ENCODE assay signal across 24 cellular contexts in the genomic region with DNA sequence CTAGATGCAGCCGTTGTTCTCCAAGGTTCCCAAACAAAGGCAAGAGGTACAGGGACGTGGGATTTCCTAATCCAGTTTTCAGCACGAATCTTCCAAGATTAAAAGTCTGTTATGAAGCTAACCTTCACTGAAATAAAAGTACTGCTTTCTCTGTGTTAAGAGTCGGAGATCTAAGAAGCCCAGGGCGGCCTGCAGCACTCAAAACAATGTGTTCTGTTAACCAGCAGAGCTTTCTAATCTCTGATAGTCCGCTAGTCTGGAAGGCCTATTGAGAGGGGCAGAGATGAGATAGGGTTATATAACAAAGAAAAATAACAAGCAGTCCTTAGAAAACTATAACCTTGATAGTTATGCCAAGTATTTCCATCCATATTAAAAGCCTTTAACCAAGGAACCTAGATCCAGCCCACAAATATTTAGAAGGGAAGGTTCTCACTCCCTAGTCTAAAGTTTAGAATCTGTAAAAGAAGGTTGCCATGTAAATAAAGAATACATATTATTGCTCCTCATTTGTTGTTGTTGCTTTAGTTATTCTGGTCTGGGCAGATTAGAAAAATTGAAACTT.
DNase-seq lines count a peak whose midpoint lies in the region; ATAC-seq and TF ChIP-seq lines count a peak whose summit lies in the region.
"Had no signal": no experiment of that assay in that cellular context is flagged by ENCODE, and none has a peak within 500 bp of the region (broad histone marks: within the 10 kb centered on the region; RNA-seq: fewer than 3 reads in every experiment).

No MANE protein-coding gene starts in this region.

- 100% methylated on average over 1 of the region's 6 CpGs; no CpG with 5 or more reads in 1 of the 2 experiments for WGBS in IMR-90 (ENCODE audit: extremely low coverage in 2 of 2, insufficient read length in 1 of 2), 2 experiments
- WGBS in mammary epithelial cell (ENCODE audit: low coverage, missing lambda C conversion rate): 25% methylated on average over 6 of the region's 6 CpGs
- WGBS in suprapubic skin: 68% methylated on average over 6 of the region's 6 CpGs

- H3K18ac ChIP-seq in IMR-90 (ENCODE audit: low read depth, low read length): no peak overlapping the region

- CTCF ChIA-PET in IMR-90 (lab: Yijun Ruan, JAX) (interaction anchor here (1.0 kb wide), 1 partner anchor 63 kb away, joined by 3 read pairs; no protein-coding TSS in a partner anchor), mammary epithelial cell (lab: Charles Lee; ENCODE audit: low non-redundant PET) (no interaction called here)

- H2AK5ac ChIP-seq in IMR-90 (ENCODE audit: low read depth, low read length): no peak overlapping the region

- POLR2A ChIA-PET in IMR-90 (lab: Charles Lee; ENCODE audit: unreplicated experiment): interaction anchor here (0.6 kb wide), 1 partner anchor 208 kb away, joined by 4 read pairs; no protein-coding TSS in a partner anchor

- no peak overlapping the region for H2AK9ac ChIP-seq in IMR-90 (replicated peaks; ENCODE audit: low read depth, low read length, poor library complexity)

- 0 out of 2 replicates have a peak, but pooled peaks cover 2% of the 10 kb centered on the region for H3K4me1 ChIP-seq in IMR-90 (ENCODE audit: control insufficient read depth, insufficient read depth, low read length)
- H3K4me1 ChIP-seq in mammary epithelial cell (ENCODE audit: insufficient read depth, low read length): peaks cover 3% of the 10 kb centered on the region
- peaks cover 17% of the 10 kb centered on the region for H3K4me1 ChIP-seq in muscle layer of colon (ENCODE audit: insufficient read depth, low read length)
- peaks cover 14% of the 10 kb centered on the region for H3K4me1 ChIP-seq in suprapubic skin

- 0 out of 2 replicates have a peak overlapping the region, but pooled peaks have one; percentile 49 for H3K14ac ChIP-seq in IMR-90 (replicated peaks; ENCODE audit: low read depth, low read length)

- in situ Hi-C loops in IMR-90 (cut with MboI; ENCODE audit: low sequenced_read_pairs) (no loop called here), mammary epithelial cell (cut with MboI; ENCODE audit: low sequenced_read_pairs in 2 of 2) (no loop called here)

- H2BK15ac ChIP-seq in IMR-90 (ENCODE audit: low read depth, low read length): no peak overlapping the region

- no peaks in the 10 kb centered on the region for H3K9me3 Mint-ChIP-seq in activated T-helper 2 cell treated with anti-CD3 and anti-CD28 coated beads, Interferon-gamma antibody, Interleukin-2, Interleukin-4, amounts not matched to agents 10 μg/mL and 5 μg/mL and 100 μg/mL, durations not matched to agents 14 hours and 24 hours and 36 hours
- H3K9me3 Mint-ChIP-seq: activated T-cell treated with anti-CD3 and anti-CD28 coated beads, Interleukin-2, amount 50 U/mL, for 72 hours; naive thymus-derived CD8-positive, alpha-beta T cell; stimulated activated naive B cell treated with anti-CD40 and anti-IgM and Interleukin-4, amounts not matched to agents 10 μg/mL and 1 μg/mL and 100 μg/mL, for 72 hours had no signal

- H3K79me1 ChIP-seq in IMR-90 (ENCODE audit: low read depth in 1 of 2, low read length in 2 of 2): peaks cover 0 to 4% of the 10 kb centered on the region in 2 experiments; a peak in 2 of 4 replicates

- H4K20me1 ChIP-seq in IMR-90 (ENCODE audit: insufficient read depth, low read length) (no peaks in the 10 kb centered on the region), mammary epithelial cell (ENCODE audit: insufficient read depth, low read length) (no peaks in the 10 kb centered on the region)

- peaks cover 34% of the 10 kb centered on the region for H3K27me3 Mint-ChIP-seq in activated T-helper 2 cell treated with anti-CD3 and anti-CD28 coated beads, Interferon-gamma antibody, Interleukin-2, Interleukin-4, amounts not matched to agents 10 μg/mL and 5 μg/mL and 100 μg/mL, durations not matched to agents 14 hours and 24 hours and 36 hours (ENCODE audit: low read depth)
- H3K27me3 Mint-ChIP-seq: activated naive CD8-positive, alpha-beta T cell had no signal

- H2AFZ ChIP-seq in IMR-90 (replicated peaks; ENCODE audit: low read length, poor library complexity) (no peak overlapping the region), mammary epithelial cell (ENCODE audit: low read depth, low read length) (peak overlapping the region; percentile 80)

- peak overlapping the region; percentile 5; the same call in 1 of the 2 replicates for H2BK20ac ChIP-seq in IMR-90 (ENCODE audit: low read depth, low read length)

- dilution Hi-C loops in IMR-90 (cut with HindIII; ENCODE audit: low sequenced_read_pairs, unreplicated experiment) (no loop called here), mammary epithelial cell (cut with HindIII; ENCODE audit: low sequenced_read_pairs) (no loop called here)

- H3K9ac ChIP-seq in IMR-90 (ENCODE audit: low read depth, low read length) (no peak overlapping the region), mammary epithelial cell (ENCODE audit: insufficient read depth, low read length) (no peak overlapping the region), muscle layer of colon (ENCODE audit: low read length) (no peak overlapping the region)

- H2BK5ac ChIP-seq in IMR-90 (ENCODE audit: low read depth, low read length, poor library complexity, severe bottlenecking): no peak overlapping the region

- H4K91ac ChIP-seq in IMR-90 (ENCODE audit: insufficient read depth, low read depth, low read length): no peak overlapping the region

- H3K36me3 ChIP-seq in IMR-90 (ENCODE audit: control insufficient read depth, insufficient read depth, low read length): no peaks in the 10 kb centered on the region
- no peaks in the 10 kb centered on the region for H3K36me3 ChIP-seq in mammary epithelial cell (ENCODE audit: insufficient read depth, low read length)
- H3K36me3 ChIP-seq in muscle layer of colon (ENCODE audit: insufficient read depth, low read length): no peaks in the 10 kb centered on the region
- H3K36me3 ChIP-seq in suprapubic skin: no peaks in the 10 kb centered on the region

- H3K79me2 ChIP-seq in mammary epithelial cell (ENCODE audit: insufficient read depth, low read length): no peaks in the 10 kb centered on the region

- H3K4me3 Mint-ChIP-seq in activated T-helper 2 cell treated with anti-CD3 and anti-CD28 coated beads, Interferon-gamma antibody, Interleukin-2, Interleukin-4, amounts not matched to agents 10 μg/mL and 5 μg/mL and 100 μg/mL, durations not matched to agents 14 hours and 24 hours and 36 hours (ENCODE audit: low read depth): no peak overlapping the region
- H3K4me3 Mint-ChIP-seq: activated naive CD8-positive, alpha-beta T cell; activated T-cell treated with anti-CD3 and anti-CD28 coated beads, Interleukin-2, amount 50 U/mL, for 72 hours; naive thymus-derived CD8-positive, alpha-beta T cell; stimulated activated naive B cell treated with anti-CD40 and anti-IgM and Interleukin-4, amounts not matched to agents 10 μg/mL and 1 μg/mL and 100 μg/mL, for 72 hours; T-helper 17 cell had no signal

- TF ChIP-seq EP300 in suprapubic skin (IDR thresholded peaks at IDR 0.05): no peak

- H3K23ac ChIP-seq in IMR-90 (ENCODE audit: low read depth, low read length): no peak overlapping the region

- H3K27ac ChIP-seq in IMR-90 (ENCODE audit: insufficient read depth, low read length): no peak overlapping the region
- H3K27ac ChIP-seq in mammary epithelial cell (ENCODE audit: insufficient read depth, low read depth, low read length): no peak overlapping the region
- peak overlapping the region; percentile 2 for H3K27ac ChIP-seq in muscle layer of colon (ENCODE audit: low read depth, low read length)
- H3K27ac ChIP-seq in suprapubic skin: peak overlapping the region; percentile 43
- H3K27ac ChIP-seq: dorsolateral prefrontal cortex, psoas muscle, VCaP had no signal

- H3K4me1 Mint-ChIP-seq in activated T-helper 2 cell treated with anti-CD3 and anti-CD28 coated beads, Interferon-gamma antibody, Interleukin-2, Interleukin-4, amounts not matched to agents 10 μg/mL and 5 μg/mL and 100 μg/mL, durations not matched to agents 14 hours and 24 hours and 36 hours (ENCODE audit: low read depth): peaks cover 4% of the 10 kb centered on the region
- H3K4me1 Mint-ChIP-seq: T-helper 17 cell had no signal

- TF ChIP-seq RAD21 in IMR-90 (IDR thresholded peaks at IDR 0.05; ENCODE audit: low read length): no peak

- no peaks in the 10 kb centered on the region for H3K27me3 ChIP-seq in IMR-90 (ENCODE audit: control insufficient read depth, insufficient read depth, low read length)
- H3K27me3 ChIP-seq in mammary epithelial cell (ENCODE audit: insufficient read depth, low read length): no peaks in the 10 kb centered on the region
- H3K27me3 ChIP-seq in muscle layer of colon (ENCODE audit: control insufficient read depth in 1 of 2, insufficient read depth in 2 of 2, low read length in 2 of 2): no peaks in the 10 kb centered on the region
- H3K27me3 ChIP-seq in suprapubic skin: no peaks in the 10 kb centered on the region

- no peak overlapping the region for H3K4me3 ChIP-seq in IMR-90 (ENCODE audit: insufficient read depth, low read depth, low read length)
- no peak overlapping the region for H3K4me3 ChIP-seq in mammary epithelial cell (replicated peaks in 1 of 3; ENCODE audit: insufficient read depth in 1 of 3, low read depth in 2 of 3, low read length in 3 of 3)
- H3K4me3 ChIP-seq in muscle layer of colon (ENCODE audit: low read depth in 1 of 2, low read length in 2 of 2): no peak overlapping the region
- no peak overlapping the region for H3K4me3 ChIP-seq in suprapubic skin
- H3K4me3 ChIP-seq: dorsolateral prefrontal cortex, lung, psoas muscle had no signal

- 0 out of 2 replicates have a peak overlapping the region, but pooled peaks have one; percentile 18 for H3K4ac ChIP-seq in IMR-90 (ENCODE audit: low read depth, low read length)

- H3K56ac ChIP-seq in IMR-90 (ENCODE audit: extremely low read depth, insufficient read depth, low read length): no peak overlapping the region

- no TSS peak for BruUV-seq in IMR-90 (replicated peaks; lab: Mats Ljungman, UMichigan)
- no TSS peak for BruUV-seq in mammary epithelial cell (replicated peaks; lab: Mats Ljungman, UMichigan)

- H3K4me2 ChIP-seq in IMR-90 (ENCODE audit: low read depth, low read length) (no peak overlapping the region), mammary epithelial cell (ENCODE audit: insufficient read depth, low read depth, low read length) (no peak overlapping the region)

- no peak for TF ChIP-seq POLR2A in IMR-90 (IDR thresholded peaks at IDR 0.05; ENCODE audit: low read depth, low read length)
- no peak for TF ChIP-seq POLR2A in suprapubic skin (IDR thresholded peaks at IDR 0.05)

- intact Hi-C loops in IMR-90 (cut with micrococcal nuclease) (no loop called here), mammary epithelial cell (cut with micrococcal nuclease) (no loop called here)
- intact Hi-C loops in activated T-helper 2 cell treated with anti-CD3 and anti-CD28 coated beads, Interferon-gamma antibody, Interleukin-2, Interleukin-4, amounts not matched to agents 10 μg/mL and 5 μg/mL and 100 μg/mL, durations not matched to agents 14 hours and 24 hours and 36 hours (cut with micrococcal nuclease): no loop called here

- no peak overlapping the region; the same call in 1 of the 2 replicates for H2BK120ac ChIP-seq in IMR-90 (ENCODE audit: low read depth, low read length)

- H3K36me3 Mint-ChIP-seq in activated T-helper 2 cell treated with anti-CD3 and anti-CD28 coated beads, Interferon-gamma antibody, Interleukin-2, Interleukin-4, amounts not matched to agents 10 μg/mL and 5 μg/mL and 100 μg/mL, durations not matched to agents 14 hours and 24 hours and 36 hours (ENCODE audit: low read depth): no peaks in the 10 kb centered on the region
- H3K36me3 Mint-ChIP-seq: activated naive CD8-positive, alpha-beta T cell; stimulated activated naive B cell treated with anti-CD40 and anti-IgM and Interleukin-4, amounts not matched to agents 10 μg/mL and 1 μg/mL and 100 μg/mL, for 72 hours had no signal

- TF ChIP-seq CTCF in IMR-90 (conservative IDR thresholded peaks at IDR 0.05; ENCODE audit: low read depth, low read length): no peak
- TF ChIP-seq CTCF in mammary epithelial cell (conservative IDR thresholded peaks at IDR 0.05 in 1 of 2, IDR thresholded peaks at IDR 0.05 in 1 of 2; ENCODE audit: extremely low read depth in 1 of 2, insufficient read depth in 1 of 2, low read depth in 1 of 2, low read length in 2 of 2): no peak
- no peak for TF ChIP-seq CTCF in suprapubic skin (IDR thresholded peaks at IDR 0.05)

- no peaks in the 10 kb centered on the region for H3K9me1 ChIP-seq in IMR-90 (ENCODE audit: insufficient read depth, low read length)

- H3K9me3 ChIP-seq in IMR-90 (ENCODE audit: control insufficient read depth, insufficient read depth, low read length) (no peaks in the 10 kb centered on the region), mammary epithelial cell (replicated peaks; ENCODE audit: insufficient read depth, low read length) (no peaks in the 10 kb centered on the region), muscle layer of colon (ENCODE audit: low read length) (no peaks in the 10 kb centered on the region), suprapubic skin (no peaks in the 10 kb centered on the region)
- H3K9me3 ChIP-seq: Caco-2, psoas muscle had no signal

- no peak overlapping the region for H3K27ac Mint-ChIP-seq in activated T-helper 2 cell treated with anti-CD3 and anti-CD28 coated beads, Interferon-gamma antibody, Interleukin-2, Interleukin-4, amounts not matched to agents 10 μg/mL and 5 μg/mL and 100 μg/mL, durations not matched to agents 14 hours and 24 hours and 36 hours
- H3K27ac Mint-ChIP-seq: activated naive CD8-positive, alpha-beta T cell; activated T-cell treated with anti-CD3 and anti-CD28 coated beads, Interleukin-2, amount 50 U/mL, for 72 hours; naive thymus-derived CD8-positive, alpha-beta T cell; stimulated activated naive B cell treated with anti-CD40 and anti-IgM and Interleukin-4, amounts not matched to agents 10 μg/mL and 1 μg/mL and 100 μg/mL, for 72 hours; T-helper 17 cell had no signal

- H4K8ac ChIP-seq in IMR-90 (ENCODE audit: low read depth in 2 of 2, low read length in 2 of 2): no peak overlapping the region

- H4K5ac ChIP-seq in IMR-90 (ENCODE audit: low read depth, low read length): no peak overlapping the region

- ATAC-seq in IMR-90 (ENCODE audit: low read depth): no peak
- ATAC-seq: activated T-cell treated with anti-CD3 and anti-CD28 coated beads, Interleukin-2, amount 50 U/mL, for 72 hours; naive thymus-derived CD8-positive, alpha-beta T cell; psoas muscle; stimulated activated naive B cell treated with anti-CD40 and anti-IgM and Interleukin-4, amounts not matched to agents 10 μg/mL and 1 μg/mL and 100 μg/mL, for 72 hours; T-helper 17 cell had no signal

- no peak for DNase-seq in IMR-90
- no peak for DNase-seq in mammary epithelial cell
- DNase-seq in suprapubic skin (ENCODE audit: low spot score in 2 of 2): no peak
- no peak for DNase-seq in SHP77 treated with DMSO at 0.1 percent for 48 hours (lab: John Stamatoyannopoulos, UW)
- DNase-seq in activated T-helper 2 cell treated with anti-CD3 and anti-CD28 coated beads, Interferon-gamma antibody, Interleukin-2, Interleukin-4, amounts not matched to agents 10 μg/mL and 5 μg/mL and 100 μg/mL, durations not matched to agents 14 hours and 24 hours and 36 hours (ENCODE audit: low spot score): no peak
- no peak for DNase-seq in stimulated activated CD8-positive, alpha-beta memory T cell treated with anti-CD3 and anti-CD28 coated beads, Interleukin-4, amount 100 ng/mL, for 48 hours
- DNase-seq: activated T-cell treated with anti-CD3 and anti-CD28 coated beads, Interleukin-2, amount 50 U/mL, for 72 hours; AML-193; Caco-2; dorsolateral prefrontal cortex; erythroblast; HCEC 1CT; KBM-7; naive thymus-derived CD8-positive, alpha-beta T cell; NCI-H2029 treated with DMSO at 0.1 percent for 48 hours; NCI-H510A treated with DMSO at 0.1 percent for 48 hours; psoas muscle; SIG-M5; stimulated activated naive B cell treated with anti-CD40 and anti-IgM and Interleukin-4, amounts not matched to agents 10 μg/mL and 1 μg/mL and 100 μg/mL, for 72 hours; T-helper 17 cell had no signal

Comparison
In these comparisons a context has a peak if more than half of its experiments do, and no peak if none do; other contexts are left out.
1. H3K27ac ChIP-seq: peak in muscle layer of colon (single experiment) and suprapubic skin (single experiment); none in IMR-90 (single experiment) and mammary epithelial cell (single experiment).